Comparison of ENCODE assay signal across 31 cellular contexts in the genomic region with DNA sequence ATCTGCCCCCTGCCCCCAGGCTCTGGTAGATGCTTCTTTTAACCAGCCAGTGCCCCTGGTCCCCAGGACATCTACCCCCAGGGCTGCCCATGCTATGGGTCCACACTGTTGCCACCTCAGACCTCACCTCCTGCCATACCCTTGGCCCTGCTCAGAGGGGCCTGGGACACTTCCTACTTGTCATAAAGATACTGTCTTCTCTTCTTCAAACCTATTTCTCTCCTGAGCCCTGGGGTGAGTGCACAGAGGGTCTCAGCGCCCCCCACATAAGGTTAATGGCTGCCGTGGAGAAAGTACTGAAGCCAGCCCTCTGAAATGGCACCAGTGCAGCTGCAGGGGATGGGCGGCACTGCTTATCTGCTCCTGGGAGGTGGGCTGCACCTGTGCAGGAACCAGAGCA.
"Had no signal": no experiment of that assay in that cellular context is flagged by ENCODE, and none has a peak within 500 bp of the region (broad histone marks: within the 10 kb centered on the region; RNA-seq: fewer than 3 reads in every experiment).

No MANE protein-coding gene starts in this region.

- H3K27me3 Mint-ChIP-seq: activated CD4-positive, alpha-beta memory T cell treated with anti-CD3 and anti-CD28 coated beads for 36 hours; activated naive CD4-positive, alpha-beta T cell treated with anti-CD3 and anti-CD28 coated beads, Interleukin-2, amount 50 U/mL, for 24 hours; activated naive CD8-positive, alpha-beta T cell treated with anti-CD3 and anti-CD28 coated beads for 36 hours; activated T-helper 17 cell treated with anti-CD3 and anti-CD28 coated beads, Interleukin-2, amount 50 U/mL, for 72 hours; T-helper 17 cell had no signal

- DNase-seq: activated B cell treated with CpG ODN at 0.5 μM for 24 hours; activated CD4-positive, alpha-beta memory T cell treated with anti-CD3 and anti-CD28 coated beads for 36 hours; activated CD4-positive, alpha-beta T cell treated with anti-CD3 and anti-CD28 coated beads for 48 hours; activated CD8-positive, alpha-beta T cell treated with anti-CD3 and anti-CD28 coated beads, Interleukin-2, amount 10 ng/mL, durations not matched to agents 7 days and 5 days; activated effector memory CD4-positive, alpha-beta T cell treated with Interleukin-2 at 50 U/mL for 16 hours; activated gamma-delta T cell treated with Interleukin-2 at 50 U/mL for 16 hours; activated naive CD4-positive, alpha-beta T cell treated with Interleukin-2 at 50 U/mL for 16 hours; activated naive CD8-positive, alpha-beta T cell treated with anti-CD3 and anti-CD28 coated beads for 36 hours; activated naive CD8-positive, alpha-beta T cell treated with anti-CD3 and anti-CD28 coated beads, Interleukin-2, amount 50 U/mL, for 24 hours; activated T-cell treated with anti-CD3 and anti-CD28 coated beads, Interleukin-2, amount 50 U/mL, for 4 hours; adrenal gland; amygdala; aorta; body of pancreas; central memory CD4-positive, alpha-beta T cell; cerebellar nuclear complex; cortex of kidney; effector memory CD4-positive, alpha-beta T cell; endodermal cell; foreskin fibroblast; T-helper 1 cell; T-helper 17 cell; T1000; WERI-Rb-1 had no signal

- H3K36me3 ChIP-seq: adrenal gland, cardiac muscle cell, WERI-Rb-1 had no signal

- H3K4me3 ChIP-seq: adrenal gland, body of pancreas, cardiac muscle cell had no signal

- H3K4me3 Mint-ChIP-seq: activated B cell treated with CpG ODN at 0.5 μM for 24 hours; activated CD4-positive, alpha-beta memory T cell treated with anti-CD3 and anti-CD28 coated beads for 36 hours; activated CD8-positive, alpha-beta T cell treated with anti-CD3 and anti-CD28 coated beads, Interleukin-2, amount 10 ng/mL, durations not matched to agents 7 days and 5 days; activated naive CD4-positive, alpha-beta T cell treated with anti-CD3 and anti-CD28 coated beads, Interleukin-2, amount 50 U/mL, for 24 hours; activated naive CD8-positive, alpha-beta T cell treated with anti-CD3 and anti-CD28 coated beads for 36 hours; activated naive CD8-positive, alpha-beta T cell treated with anti-CD3 and anti-CD28 coated beads, Interleukin-2, amount 50 U/mL, for 24 hours; activated T-cell treated with anti-CD3 and anti-CD28 coated beads, Interleukin-2, amount 50 U/mL, for 4 hours; activated T-helper 17 cell treated with anti-CD3 and anti-CD28 coated beads, Interleukin-2, amount 50 U/mL, for 72 hours; endodermal cell; T-helper 17 cell; T-helper 2 cell treated with Interferon-gamma antibody and Interleukin-4, amounts not matched to agents 5 μg/mL and 100 μg/mL, for 36 hours had no signal

- ATAC-seq: activated CD4-positive, CD25-positive, alpha-beta regulatory T cell treated with anti-CD3 and anti-CD28 coated beads, Interleukin-2, amount 50 U/mL, for 24 hours; activated CD8-positive, alpha-beta T cell treated with anti-CD3 and anti-CD28 coated beads, Interleukin-2, amount 10 ng/mL, durations not matched to agents 7 days and 5 days; activated naive CD8-positive, alpha-beta T cell treated with anti-CD3 and anti-CD28 coated beads, Interleukin-2, amount 50 U/mL, for 24 hours; activated T-cell treated with anti-CD3 and anti-CD28 coated beads, Interleukin-2, amount 50 U/mL, for 4 hours; activated T-helper 17 cell treated with anti-CD3 and anti-CD28 coated beads, Interleukin-2, amount 50 U/mL, for 72 hours; body of pancreas; esophagus mucosa; SK-N-SH treated with all-trans-retinoic acid at 6 μM for 48 hours; T-helper 17 cell had no signal

- H3K27ac Mint-ChIP-seq: activated B cell treated with CpG ODN at 0.5 μM for 24 hours; activated CD4-positive, alpha-beta memory T cell treated with anti-CD3 and anti-CD28 coated beads for 36 hours; activated CD8-positive, alpha-beta T cell treated with anti-CD3 and anti-CD28 coated beads, Interleukin-2, amount 10 ng/mL, durations not matched to agents 7 days and 5 days; activated naive CD4-positive, alpha-beta T cell treated with anti-CD3 and anti-CD28 coated beads, Interleukin-2, amount 50 U/mL, for 24 hours; activated naive CD8-positive, alpha-beta T cell treated with anti-CD3 and anti-CD28 coated beads for 36 hours; activated naive CD8-positive, alpha-beta T cell treated with anti-CD3 and anti-CD28 coated beads, Interleukin-2, amount 50 U/mL, for 24 hours; activated T-helper 17 cell treated with anti-CD3 and anti-CD28 coated beads, Interleukin-2, amount 50 U/mL, for 72 hours; endodermal cell; T-helper 17 cell; T-helper 2 cell treated with Interferon-gamma antibody and Interleukin-4, amounts not matched to agents 5 μg/mL and 100 μg/mL, for 36 hours had no signal

- H3K27ac ChIP-seq: adrenal gland, body of pancreas, cardiac muscle cell, WERI-Rb-1 had no signal

- H3K36me3 Mint-ChIP-seq: activated CD4-positive, alpha-beta memory T cell treated with anti-CD3 and anti-CD28 coated beads for 36 hours; activated naive CD4-positive, alpha-beta T cell treated with anti-CD3 and anti-CD28 coated beads, Interleukin-2, amount 50 U/mL, for 24 hours; activated naive CD8-positive, alpha-beta T cell treated with anti-CD3 and anti-CD28 coated beads for 36 hours had no signal

- H3K4me1 Mint-ChIP-seq: activated B cell treated with CpG ODN at 0.5 μM for 24 hours had no signal

- H3K9me3 ChIP-seq: adrenal gland, body of pancreas had no signal

- H3K9me3 Mint-ChIP-seq: activated B cell treated with CpG ODN at 0.5 μM for 24 hours; activated CD4-positive, alpha-beta memory T cell treated with anti-CD3 and anti-CD28 coated beads for 36 hours; activated naive CD4-positive, alpha-beta T cell treated with anti-CD3 and anti-CD28 coated beads, Interleukin-2, amount 50 U/mL, for 24 hours; activated naive CD8-positive, alpha-beta T cell treated with anti-CD3 and anti-CD28 coated beads for 36 hours; activated naive CD8-positive, alpha-beta T cell treated with anti-CD3 and anti-CD28 coated beads, Interleukin-2, amount 50 U/mL, for 24 hours; activated T-cell treated with anti-CD3 and anti-CD28 coated beads, Interleukin-2, amount 50 U/mL, for 4 hours; activated T-helper 17 cell treated with anti-CD3 and anti-CD28 coated beads, Interleukin-2, amount 50 U/mL, for 72 hours; endodermal cell; T-helper 2 cell treated with Interferon-gamma antibody and Interleukin-4, amounts not matched to agents 5 μg/mL and 100 μg/mL, for 36 hours had no signal
